ENCODE assay signal across 10 cellular contexts in the genomic region with DNA sequence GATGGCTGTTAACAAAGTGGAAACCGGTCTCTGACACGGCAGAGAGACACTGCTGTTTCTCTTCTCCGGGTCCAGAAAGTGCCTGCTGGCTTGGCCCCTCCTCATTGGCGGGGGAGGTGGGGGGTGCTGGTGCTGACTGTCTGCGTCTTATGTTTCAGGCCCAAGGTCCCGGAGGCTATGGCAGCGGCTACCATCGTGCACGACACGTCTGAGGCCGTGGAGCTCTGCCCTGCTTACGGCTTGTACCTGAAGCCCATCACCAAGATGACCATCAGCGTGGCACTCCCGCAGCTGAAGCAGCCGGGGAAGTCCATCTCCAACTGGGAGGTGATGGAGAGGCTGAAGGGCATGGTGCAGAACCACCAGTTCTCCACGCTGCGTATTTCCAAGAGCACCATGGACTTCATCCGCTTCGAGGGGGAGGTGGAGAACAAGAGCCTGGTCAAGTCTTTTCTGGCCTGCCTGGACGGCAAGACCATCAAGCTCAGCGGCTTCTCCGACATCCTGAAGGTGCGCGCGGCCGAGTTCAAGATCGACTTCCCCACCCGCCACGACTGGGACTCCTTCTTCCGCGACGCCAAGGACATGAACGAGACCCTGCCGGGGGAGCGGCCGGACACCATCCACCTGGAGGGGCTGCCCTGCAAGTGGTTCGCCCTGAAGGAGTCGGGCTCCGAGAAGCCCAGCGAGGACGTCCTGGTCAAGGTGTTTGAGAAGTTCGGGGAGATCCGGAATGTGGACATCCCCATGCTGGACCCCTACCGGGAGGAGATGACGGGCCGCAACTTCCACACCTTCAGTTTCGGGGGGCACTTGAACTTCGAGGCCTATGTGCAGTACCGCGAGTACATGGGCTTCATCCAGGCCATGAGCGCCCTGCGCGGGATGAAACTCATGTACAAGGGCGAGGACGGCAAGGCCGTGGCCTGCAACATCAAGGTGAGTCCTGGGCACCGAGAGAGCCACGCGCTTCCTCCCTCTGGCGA. TPM values are rescaled to one million over a fixed set of nuclear protein-coding genes. Genes with fewer than 3 reads are reported as not detected.
DNase-seq lines count a peak whose midpoint lies in the region; ATAC-seq lines count a peak whose summit lies in the region.
"Had no signal": no experiment of that assay in that cellular context is flagged by ENCODE, and none has a peak within 500 bp of the region (broad histone marks: within the 10 kb centered on the region; RNA-seq: fewer than 3 reads in every experiment).

No MANE protein-coding gene starts in this region.

- peaks cover 46% of the 10 kb centered on the region for H3K36me3 Mint-ChIP-seq in activated CD4-positive, alpha-beta T cell treated with anti-CD3 and anti-CD28 coated beads, Interleukin-2, amount 10 ng/mL, durations not matched to agents 24 days and 14 days (ENCODE audit: low read depth)
- peaks cover 37% of the 10 kb centered on the region for H3K36me3 Mint-ChIP-seq in activated T-helper 1 cell treated with anti-CD3 and anti-CD28 coated beads, Interleukin-12 subunit alpha, Interleukin-12 subunit beta, Interleukin-2, Interleukin-4 antibody, amounts not matched to agents 30 ng/mL and 10 ng/mL and 1 ng/mL, durations not matched to agents 14 hours and 24 hours and 36 hours (ENCODE audit: low read depth)
- peaks cover 74% of the 10 kb centered on the region for H3K36me3 Mint-ChIP-seq in stimulated activated effector memory CD8-positive, alpha-beta T cell treated with anti-CD3 and anti-CD28 coated beads, Interleukin-12 subunit alpha, Interleukin-12 subunit beta, amount 100 ng/mL, for 72 hours

- no peak overlapping the region for H3K27ac ChIP-seq in iPS-20b (ENCODE audit: low read length)

- no peak for ATAC-seq in stimulated activated effector memory CD8-positive, alpha-beta T cell treated with anti-CD3 and anti-CD28 coated beads, Interleukin-12 subunit alpha, Interleukin-12 subunit beta, amount 100 ng/mL, for 72 hours
- ATAC-seq in esophagus mucosa: no peak

- peak overlapping the region; percentile 93 for H3K27ac Mint-ChIP-seq in activated CD4-positive, alpha-beta T cell treated with anti-CD3 and anti-CD28 coated beads, Interleukin-2, amount 10 ng/mL, durations not matched to agents 24 days and 14 days
- H3K27ac Mint-ChIP-seq in activated T-helper 1 cell treated with anti-CD3 and anti-CD28 coated beads, Interleukin-12 subunit alpha, Interleukin-12 subunit beta, Interleukin-2, Interleukin-4 antibody, amounts not matched to agents 30 ng/mL and 10 ng/mL and 1 ng/mL, durations not matched to agents 14 hours and 24 hours and 36 hours: peak overlapping the region; percentile 93
- H3K27ac Mint-ChIP-seq in stimulated activated effector memory CD8-positive, alpha-beta T cell treated with anti-CD3 and anti-CD28 coated beads, Interleukin-12 subunit alpha, Interleukin-12 subunit beta, amount 100 ng/mL, for 72 hours: peak overlapping the region; percentile 93

- H3K36me3 ChIP-seq in iPS-20b (ENCODE audit: insufficient read depth, low read depth, low read length): peaks cover 51% of the 10 kb centered on the region

- no peaks in the 10 kb centered on the region for H3K27me3 ChIP-seq in iPS-20b (ENCODE audit: insufficient read depth, low read length)
- H3K27me3 ChIP-seq: BE2C had no signal

- H3K9me3 ChIP-seq in iPS-20b (ENCODE audit: insufficient read depth, low read depth, low read length): no peaks in the 10 kb centered on the region
- H3K9me3 ChIP-seq: BE2C had no signal

- peak overlapping the region; percentile 97 for H3K4me3 Mint-ChIP-seq in activated CD4-positive, alpha-beta T cell treated with anti-CD3 and anti-CD28 coated beads, Interleukin-2, amount 10 ng/mL, durations not matched to agents 24 days and 14 days
- peak overlapping the region; percentile 95 for H3K4me3 Mint-ChIP-seq in activated T-helper 1 cell treated with anti-CD3 and anti-CD28 coated beads, Interleukin-12 subunit alpha, Interleukin-12 subunit beta, Interleukin-2, Interleukin-4 antibody, amounts not matched to agents 30 ng/mL and 10 ng/mL and 1 ng/mL, durations not matched to agents 14 hours and 24 hours and 36 hours
- peak overlapping the region; percentile 85 for H3K4me3 Mint-ChIP-seq in stimulated activated effector memory CD8-positive, alpha-beta T cell treated with anti-CD3 and anti-CD28 coated beads, Interleukin-12 subunit alpha, Interleukin-12 subunit beta, amount 100 ng/mL, for 72 hours

- no peaks in the 10 kb centered on the region for H3K27me3 Mint-ChIP-seq in activated CD4-positive, alpha-beta T cell treated with anti-CD3 and anti-CD28 coated beads, Interleukin-2, amount 10 ng/mL, durations not matched to agents 24 days and 14 days
- H3K27me3 Mint-ChIP-seq in activated T-helper 1 cell treated with anti-CD3 and anti-CD28 coated beads, Interleukin-12 subunit alpha, Interleukin-12 subunit beta, Interleukin-2, Interleukin-4 antibody, amounts not matched to agents 30 ng/mL and 10 ng/mL and 1 ng/mL, durations not matched to agents 14 hours and 24 hours and 36 hours (ENCODE audit: insufficient read depth): no peaks in the 10 kb centered on the region

- H3K4me1 ChIP-seq in iPS-20b (ENCODE audit: insufficient read depth, low read length): peaks cover 6% of the 10 kb centered on the region
- H3K4me1 ChIP-seq: BE2C had no signal

- peak overlapping the region; percentile 86 for H3K4me3 ChIP-seq in iPS-20b (ENCODE audit: low read length)

- no peak overlapping the region for H3K9ac ChIP-seq in iPS-20b (ENCODE audit: low read depth, low read length)

- DNase-seq in activated CD4-positive, alpha-beta T cell treated with anti-CD3 and anti-CD28 coated beads, Interleukin-2, amount 10 ng/mL, durations not matched to agents 24 days and 14 days: peak; percentile 56
- DNase-seq in activated CD4-positive, alpha-beta T cell treated with anti-CD3 and anti-CD28 coated beads for 1 hour: no peak
- no peak for DNase-seq in activated T-helper 1 cell treated with anti-CD3 and anti-CD28 coated beads, Interleukin-12 subunit alpha, Interleukin-12 subunit beta, Interleukin-2, Interleukin-4 antibody, amounts not matched to agents 30 ng/mL and 10 ng/mL and 1 ng/mL, durations not matched to agents 14 hours and 24 hours and 36 hours (ENCODE audit: low spot score)
- DNase-seq in stimulated activated effector memory CD8-positive, alpha-beta T cell treated with anti-CD3 and anti-CD28 coated beads, Interleukin-12 subunit alpha, Interleukin-12 subunit beta, amount 100 ng/mL, for 72 hours (ENCODE audit: low spot score in 2 of 2): peak in 1 of 2 donors; percentile 51
- DNase-seq in DMS 273 treated with DMSO at 0.1 percent for 48 hours (lab: John Stamatoyannopoulos, UW): no peak
- no peak for DNase-seq in amniotic stem cell (lab: John Stamatoyannopoulos, UW)
- DNase-seq: BE2C had no signal

- intact Hi-C loops in activated CD4-positive, alpha-beta T cell treated with anti-CD3 and anti-CD28 coated beads, Interleukin-2, amount 10 ng/mL, durations not matched to agents 24 days and 14 days (cut with micrococcal nuclease): loop anchor here (2.0 to 5.0 kb wide), 3 partner anchors 63 to 999 kb away; no protein-coding TSS in a partner anchor
- intact Hi-C loops in activated T-helper 1 cell treated with anti-CD3 and anti-CD28 coated beads, Interleukin-12 subunit alpha, Interleukin-12 subunit beta, Interleukin-2, Interleukin-4 antibody, amounts not matched to agents 30 ng/mL and 10 ng/mL and 1 ng/mL, durations not matched to agents 14 hours and 24 hours and 36 hours (cut with micrococcal nuclease): loop anchor here (2.0 to 5.0 kb wide), 2 partner anchors 909 to 1014 kb away; no protein-coding TSS in a partner anchor

- no peaks in the 10 kb centered on the region for H3K9me3 Mint-ChIP-seq in activated CD4-positive, alpha-beta T cell treated with anti-CD3 and anti-CD28 coated beads, Interleukin-2, amount 10 ng/mL, durations not matched to agents 24 days and 14 days
- no peaks in the 10 kb centered on the region for H3K9me3 Mint-ChIP-seq in activated T-helper 1 cell treated with anti-CD3 and anti-CD28 coated beads, Interleukin-12 subunit alpha, Interleukin-12 subunit beta, Interleukin-2, Interleukin-4 antibody, amounts not matched to agents 30 ng/mL and 10 ng/mL and 1 ng/mL, durations not matched to agents 14 hours and 24 hours and 36 hours
- H3K9me3 Mint-ChIP-seq in stimulated activated effector memory CD8-positive, alpha-beta T cell treated with anti-CD3 and anti-CD28 coated beads, Interleukin-12 subunit alpha, Interleukin-12 subunit beta, amount 100 ng/mL, for 72 hours: no peaks in the 10 kb centered on the region

- H3K4me1 Mint-ChIP-seq in activated CD4-positive, alpha-beta T cell treated with anti-CD3 and anti-CD28 coated beads, Interleukin-2, amount 10 ng/mL, durations not matched to agents 24 days and 14 days: peaks cover 24% of the 10 kb centered on the region
- peaks cover 10% of the 10 kb centered on the region for H3K4me1 Mint-ChIP-seq in activated T-helper 1 cell treated with anti-CD3 and anti-CD28 coated beads, Interleukin-12 subunit alpha, Interleukin-12 subunit beta, Interleukin-2, Interleukin-4 antibody, amounts not matched to agents 30 ng/mL and 10 ng/mL and 1 ng/mL, durations not matched to agents 14 hours and 24 hours and 36 hours (ENCODE audit: low read depth)
- peaks cover 37% of the 10 kb centered on the region for H3K4me1 Mint-ChIP-seq in stimulated activated effector memory CD8-positive, alpha-beta T cell treated with anti-CD3 and anti-CD28 coated beads, Interleukin-12 subunit alpha, Interleukin-12 subunit beta, amount 100 ng/mL, for 72 hours

RNA-seq across cellular contexts. Expression of gene AKAP17A, which starts 2.2 kb away (rescaled TPM):
- total RNA-seq in activated CD4-positive, alpha-beta T cell treated with anti-CD3 and anti-CD28 coated beads, Interleukin-2, amount 10 ng/mL, durations not matched to agents 24 days and 14 days: 59.6 and 62.0 TPM in 2 replicates
- 63.9 and 66.1 TPM in 2 replicates for total RNA-seq in activated T-helper 1 cell treated with anti-CD3 and anti-CD28 coated beads, Interleukin-12 subunit alpha, Interleukin-12 subunit beta, Interleukin-2, Interleukin-4 antibody, amounts not matched to agents 30 ng/mL and 10 ng/mL and 1 ng/mL, durations not matched to agents 14 hours and 24 hours and 36 hours
- total RNA-seq in esophagus mucosa: 13.0 TPM

RNA-seq across cellular contexts. Expression of gene ASMT, which starts 21.3 kb away (rescaled TPM):
- total RNA-seq in activated CD4-positive, alpha-beta T cell treated with anti-CD3 and anti-CD28 coated beads, Interleukin-2, amount 10 ng/mL, durations not matched to agents 24 days and 14 days: 0.21 TPM in 1 of 2 replicates, not detected in the other
- total RNA-seq in activated T-helper 1 cell treated with anti-CD3 and anti-CD28 coated beads, Interleukin-12 subunit alpha, Interleukin-12 subunit beta, Interleukin-2, Interleukin-4 antibody, amounts not matched to agents 30 ng/mL and 10 ng/mL and 1 ng/mL, durations not matched to agents 14 hours and 24 hours and 36 hours: not detected in 2 replicates
- total RNA-seq in esophagus mucosa: not detected

RNA-seq across cellular contexts. Expression of gene P2RY8, which starts 56.6 kb away (rescaled TPM):
- total RNA-seq in activated CD4-positive, alpha-beta T cell treated with anti-CD3 and anti-CD28 coated beads, Interleukin-2, amount 10 ng/mL, durations not matched to agents 24 days and 14 days: 19.1 and 19.5 TPM in 2 replicates
- total RNA-seq in activated T-helper 1 cell treated with anti-CD3 and anti-CD28 coated beads, Interleukin-12 subunit alpha, Interleukin-12 subunit beta, Interleukin-2, Interleukin-4 antibody, amounts not matched to agents 30 ng/mL and 10 ng/mL and 1 ng/mL, durations not matched to agents 14 hours and 24 hours and 36 hours: 20.4 and 21.8 TPM in 2 replicates
- 0.52 TPM for total RNA-seq in esophagus mucosa
- total RNA-seq: SK-MEL-5 had no signal

Comparison
In these comparisons a context has a peak if more than half of its experiments do, and no peak if none do; other contexts are left out.
1. RNA of gene P2RY8, which starts 56.6 kb away (total RNA-seq): 20.4 to 21.8 TPM in activated T-helper 1 cell treated with anti-CD3 and anti-CD28 coated beads, Interleukin-12 subunit alpha, Interleukin-12 subunit beta, Interleukin-2, Interleukin-4 antibody, amounts not matched to agents 30 ng/mL and 10 ng/mL and 1 ng/mL, durations not matched to agents 14 hours and 24 hours and 36 hours and 19.1 to 19.5 TPM in activated CD4-positive, alpha-beta T cell treated with anti-CD3 and anti-CD28 coated beads, Interleukin-2, amount 10 ng/mL, durations not matched to agents 24 days and 14 days; 0.52 TPM in esophagus mucosa (single experiment); every median in the first group is over 10 times any median in the second.
2. Peak in every context shown above with its lines, with median percentiles within 50 percentile points of each other: H3K27ac Mint-ChIP-seq and H3K4me3 Mint-ChIP-seq.